ENCODE assay signal across 1 cellular context in the genomic region with DNA sequence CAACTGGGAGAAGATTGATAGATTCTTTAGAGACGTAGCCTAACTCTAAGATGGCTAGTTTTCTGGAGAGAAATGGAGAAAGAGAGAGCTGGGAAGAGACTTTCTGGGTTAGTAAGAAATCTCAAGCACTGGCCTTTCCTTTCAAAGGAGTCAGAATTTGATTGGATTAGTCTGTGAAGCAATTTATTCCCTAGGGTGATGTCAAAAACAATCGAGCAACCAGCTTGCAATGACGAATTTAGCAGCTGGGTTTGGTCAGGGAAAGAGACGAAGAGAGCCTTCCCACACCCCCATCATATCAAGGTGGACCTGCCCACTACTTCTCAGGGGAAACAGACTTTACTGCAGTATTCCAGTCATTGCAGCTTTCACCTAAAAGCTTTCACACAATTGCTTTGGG.
A peak's percentile ranks its signal among the peaks of the same experiment; 100 is the strongest.
TF ChIP-seq lines count a peak whose summit lies in the region.

No MANE protein-coding gene starts in this region.

TF ChIP-seq in HEK293, 187 proteins besides CTCF, POLR2A, EP300 and RAD21 (continued from another document):
- no peak for TF ChIP-seq ZNF843 (tag by site-specific recombination; IDR thresholded peaks at IDR 0.05)
- peak; percentile 39 for TF ChIP-seq ZBTB17 (tag by site-specific recombination; IDR thresholded peaks at IDR 0.05)
